In the genomic region with DNA sequence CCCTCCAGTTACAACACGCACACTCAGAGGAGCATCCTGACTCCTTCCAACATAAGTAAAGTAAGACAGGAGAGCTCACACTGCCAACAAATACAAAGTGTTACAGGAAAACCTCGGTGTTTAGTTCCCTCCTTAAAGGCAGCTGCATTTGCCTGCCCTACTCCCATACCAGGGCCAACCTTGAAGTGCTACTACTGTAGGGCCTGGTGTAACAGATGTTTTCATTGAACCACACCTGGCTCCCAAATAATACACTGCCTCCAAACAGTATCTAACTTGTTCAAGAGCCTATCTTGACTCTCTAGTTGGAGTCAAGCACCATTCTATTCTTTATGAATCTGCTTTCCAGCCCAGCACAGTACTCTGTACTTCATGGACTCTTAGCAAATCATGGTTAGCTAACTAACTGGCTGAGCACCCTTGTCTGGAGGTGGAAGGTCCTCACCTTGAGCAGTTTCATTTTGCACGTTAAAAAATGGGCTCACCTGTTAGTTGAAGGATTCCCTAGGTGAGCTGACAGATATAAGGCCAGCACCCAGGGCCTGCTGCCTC, we compare ENCODE assay signal across 19 cellular contexts.
"Had no signal": no experiment of that assay in that cellular context is flagged by ENCODE, and none has a peak within 500 bp of the region (broad histone marks: within the 10 kb centered on the region; RNA-seq: fewer than 3 reads in every experiment).

No MANE protein-coding gene starts in this region.

- H2AFZ ChIP-seq: parathyroid adenoma had no signal

- H3K79me2 ChIP-seq: parathyroid adenoma had no signal

- H3K36me3 Mint-ChIP-seq: stimulated activated memory B cell treated with anti-CD40 and anti-IgM and Interleukin-4, amounts not matched to agents 10 μg/mL and 1 μg/mL and 100 μg/mL, for 72 hours had no signal

- H3K9me3 Mint-ChIP-seq: activated naive CD8-positive, alpha-beta T cell treated with anti-CD3 and anti-CD28 coated beads, Interleukin-2, amount 50 U/mL, for 24 hours; naive B cell; stimulated activated memory B cell treated with anti-CD40 and anti-IgM and Interleukin-4, amounts not matched to agents 10 μg/mL and 1 μg/mL and 100 μg/mL, for 72 hours had no signal

- H3K4me1 ChIP-seq: parathyroid adenoma had no signal

- H3K27me3 ChIP-seq: dorsolateral prefrontal cortex, neutrophil had no signal

- H3K4me3 Mint-ChIP-seq: activated naive CD8-positive, alpha-beta T cell treated with anti-CD3 and anti-CD28 coated beads, Interleukin-2, amount 50 U/mL, for 24 hours; endodermal cell; naive B cell; stimulated activated memory B cell treated with anti-CD40 and anti-IgM and Interleukin-4, amounts not matched to agents 10 μg/mL and 1 μg/mL and 100 μg/mL, for 72 hours had no signal

- H3K27me3 Mint-ChIP-seq: activated naive CD8-positive, alpha-beta T cell treated with anti-CD3 and anti-CD28 coated beads, Interleukin-2, amount 50 U/mL, for 24 hours; naive B cell; stimulated activated memory B cell treated with anti-CD40 and anti-IgM and Interleukin-4, amounts not matched to agents 10 μg/mL and 1 μg/mL and 100 μg/mL, for 72 hours had no signal

- H3K4me3 ChIP-seq: dorsolateral prefrontal cortex had no signal

- ATAC-seq: activated naive CD8-positive, alpha-beta T cell treated with anti-CD3 and anti-CD28 coated beads, Interleukin-2, amount 50 U/mL, for 24 hours; left colon; stimulated activated memory B cell treated with anti-CD40 and anti-IgM and Interleukin-4, amounts not matched to agents 10 μg/mL and 1 μg/mL and 100 μg/mL, for 72 hours had no signal

- H3K27ac ChIP-seq: dorsolateral prefrontal cortex, neutrophil, parathyroid adenoma had no signal

- H3K36me3 ChIP-seq: neutrophil had no signal

- H3K9ac ChIP-seq: parathyroid adenoma had no signal

- H3K27ac Mint-ChIP-seq: activated naive CD8-positive, alpha-beta T cell treated with anti-CD3 and anti-CD28 coated beads, Interleukin-2, amount 50 U/mL, for 24 hours; endodermal cell; stimulated activated memory B cell treated with anti-CD40 and anti-IgM and Interleukin-4, amounts not matched to agents 10 μg/mL and 1 μg/mL and 100 μg/mL, for 72 hours had no signal

- DNase-seq: activated CD4-positive, alpha-beta T cell treated with anti-CD3 and anti-CD28 coated beads, Interleukin-2, amount 50 U/mL, for 1 hour; activated naive CD4-positive, alpha-beta T cell treated with Interleukin-2 at 50 U/mL for 16 hours; activated naive CD8-positive, alpha-beta T cell treated with anti-CD3 and anti-CD28 coated beads, Interleukin-2, amount 50 U/mL, for 24 hours; aorta; dorsolateral prefrontal cortex; endodermal cell; erythroblast; left colon; mammary epithelial cell; naive B cell; stimulated activated CD4-positive, alpha-beta T cell treated with anti-CD3 and anti-CD28 coated beads, Interleukin-12 subunit alpha, Interleukin-12 subunit beta, amount 100 ng/mL, for 4 hours; T-helper 2 cell had no signal

- H3K9me3 ChIP-seq: neutrophil had no signal

- FAIRE-seq: bronchial epithelial cell, islet of Langerhans, TTC549, urothelium cell line had no signal
